Comparison of ENCODE assay signal across 22 cellular contexts in the genomic region with DNA sequence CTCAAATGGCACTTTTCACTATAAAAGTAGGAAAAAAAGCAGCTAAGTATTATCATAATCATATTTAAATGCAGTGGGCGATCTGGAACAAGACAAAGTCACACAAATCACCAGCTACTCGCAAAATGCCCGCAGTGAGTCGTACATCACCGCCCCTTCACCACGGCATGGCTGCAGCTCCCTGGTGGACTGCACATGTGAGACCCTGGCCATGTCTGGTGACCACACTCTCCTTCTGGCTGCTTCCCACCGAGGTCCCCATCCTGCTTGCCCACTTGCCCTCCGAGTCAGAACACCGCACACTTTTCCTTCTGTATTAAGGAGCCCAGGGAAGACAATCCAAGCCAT. TPM values are rescaled to one million over a fixed set of nuclear protein-coding genes. Genes with fewer than 3 reads are reported as not detected.
A peak's percentile ranks its signal among the peaks of the same experiment; 100 is the strongest.
DNase-seq lines count a peak whose midpoint lies in the region; ATAC-seq and TF ChIP-seq lines count a peak whose summit lies in the region.
"Had no signal": no experiment of that assay in that cellular context is flagged by ENCODE, and none has a peak within 500 bp of the region (broad histone marks: within the 10 kb centered on the region; RNA-seq: fewer than 3 reads in every experiment).

No MANE protein-coding gene starts in this region.

- H3K4me1 Mint-ChIP-seq in activated T-helper 17 cell treated with anti-CD3 and anti-CD28 coated beads, Interleukin-2, amount 50 U/mL, for 72 hours = no peaks in the 10 kb centered on the region
- peaks cover 36% of the 10 kb centered on the region for H3K4me1 Mint-ChIP-seq in neural progenitor cell
- H3K4me1 Mint-ChIP-seq: CD8-positive, alpha-beta memory T cell had no signal

- peaks cover 34% of the 10 kb centered on the region for H3K4me1 ChIP-seq in neural progenitor cell
- H3K4me1 ChIP-seq: A549, BE2C had no signal

- H2AFZ ChIP-seq in neural progenitor cell (replicated peaks) = no peak overlapping the region
- H2AFZ ChIP-seq: GM23248 had no signal

- no peaks in the 10 kb centered on the region for H3K9me3 Mint-ChIP-seq in activated T-helper 17 cell treated with anti-CD3 and anti-CD28 coated beads, Interleukin-2, amount 50 U/mL, for 72 hours
- H3K9me3 Mint-ChIP-seq in neural progenitor cell = no peaks in the 10 kb centered on the region
- H3K9me3 Mint-ChIP-seq: CD14-positive monocyte; CD4-positive, alpha-beta T cell; CD8-positive, alpha-beta memory T cell; H9 had no signal

- H4K20me1 ChIP-seq in neural progenitor cell (ENCODE audit: low read depth) = no peaks in the 10 kb centered on the region
- H4K20me1 ChIP-seq: BLaER1 treated with 17β-estradiol and CSF1 and Interleukin-3, amounts not matched to agents 10 nM and 100 nM had no signal

- H3K36me3 ChIP-seq in neural progenitor cell = no peaks in the 10 kb centered on the region
- H3K36me3 ChIP-seq: BE2C; BLaER1 treated with 17β-estradiol and CSF1 and Interleukin-3, amounts not matched to agents 10 nM and 100 nM had no signal

- no peak for TF ChIP-seq POLR2A in GM18505 (IDR thresholded peaks at IDR 0.05; ENCODE audit: borderline replicate concordance, extremely low read depth, insufficient read depth, insufficient read length)

- H3K9ac ChIP-seq in neural progenitor cell = no peak overlapping the region
- H3K9ac ChIP-seq: BLaER1 treated with 17β-estradiol and CSF1 and Interleukin-3, amounts not matched to agents 10 nM and 100 nM; GM23248 had no signal

- peaks cover 15% of the 10 kb centered on the region for H3F3A ChIP-seq in neural progenitor cell (ENCODE audit: low read depth)

- no peaks in the 10 kb centered on the region for H3K9me3 ChIP-seq in neural progenitor cell (ENCODE audit: low read depth)
- H3K9me3 ChIP-seq: A549; BE2C; BLaER1 treated with 17β-estradiol and CSF1 and Interleukin-3, amounts not matched to agents 10 nM and 100 nM had no signal

- peak in 1 of 10 donors; percentile 32 for DNase-seq in dorsolateral prefrontal cortex
- DNase-seq in neural progenitor cell (ENCODE audit: low spot score) = no peak
- DNase-seq: 8988T; ACHN; AML-193; BE2C; CD4-positive, alpha-beta T cell; CD8-positive, alpha-beta memory T cell; DMS 273 treated with DMSO at 0.1 percent for 48 hours; DMS79; GM23248 had no signal

- H3K79me2 ChIP-seq in neural progenitor cell (ENCODE audit: low read depth) = no peaks in the 10 kb centered on the region

- H3K4me3 ChIP-seq in dorsolateral prefrontal cortex (no peak overlapping the region), neural progenitor cell (no peak overlapping the region)
- H3K4me3 ChIP-seq: A549; BLaER1 treated with 17β-estradiol and CSF1 and Interleukin-3, amounts not matched to agents 10 nM and 100 nM; GM23248 had no signal

- intact Hi-C loops in dorsolateral prefrontal cortex (cut with DNase I) = no loop called here

- H3K4me3 Mint-ChIP-seq in activated T-helper 17 cell treated with anti-CD3 and anti-CD28 coated beads, Interleukin-2, amount 50 U/mL, for 72 hours = no peak overlapping the region
- H3K4me3 Mint-ChIP-seq in neural progenitor cell = no peak overlapping the region
- H3K4me3 Mint-ChIP-seq: CD14-positive monocyte; CD4-positive, alpha-beta T cell; CD8-positive, alpha-beta memory T cell; H9 had no signal

- no peak for ATAC-seq in activated T-helper 17 cell treated with anti-CD3 and anti-CD28 coated beads, Interleukin-2, amount 50 U/mL, for 72 hours (replicated peaks)
- ATAC-seq in GM18498 (IDR thresholded peaks at IDR 0.05; ENCODE audit: unreplicated experiment) (no peak), GM19455 (IDR thresholded peaks at IDR 0.05; ENCODE audit: unreplicated experiment) (no peak), GM18505 (IDR thresholded peaks at IDR 0.05; ENCODE audit: unreplicated experiment) (no peak)
- ATAC-seq: A549, HCT116 had no signal

- no peaks in the 10 kb centered on the region for H3K27me3 Mint-ChIP-seq in activated T-helper 17 cell treated with anti-CD3 and anti-CD28 coated beads, Interleukin-2, amount 50 U/mL, for 72 hours
- H3K27me3 Mint-ChIP-seq in neural progenitor cell (ENCODE audit: insufficient read depth, low read depth) = peaks cover 7% of the 10 kb centered on the region
- H3K27me3 Mint-ChIP-seq: CD4-positive, alpha-beta T cell had no signal

- peak overlapping the region; percentile 22 for H3K27ac Mint-ChIP-seq in activated T-helper 17 cell treated with anti-CD3 and anti-CD28 coated beads, Interleukin-2, amount 50 U/mL, for 72 hours
- peak overlapping the region; percentile 87 for H3K27ac Mint-ChIP-seq in neural progenitor cell
- H3K27ac Mint-ChIP-seq: CD4-positive, alpha-beta T cell; H9 had no signal

- H3K27ac ChIP-seq in dorsolateral prefrontal cortex (peak overlapping the region in 35 of 59 donors; percentile 2 to 85 (median 52)), neural progenitor cell (no peak overlapping the region)
- H3K27ac ChIP-seq: A549; BLaER1 treated with 17β-estradiol and CSF1 and Interleukin-3, amounts not matched to agents 10 nM and 100 nM; GM23248 had no signal

- H3K4me2 ChIP-seq in neural progenitor cell = no peak overlapping the region
- H3K4me2 ChIP-seq: A549 had no signal

- TF ChIP-seq CTCF in dorsolateral prefrontal cortex (IDR thresholded peaks at IDR 0.05 in 54 of 56, conservative IDR thresholded peaks at IDR 0.05 in 2 of 56; ENCODE audit: low read depth in 1 of 56, partially characterized antibody in 56 of 56) (no peak), neural progenitor cell (IDR thresholded peaks at IDR 0.05) (no peak)

- no peaks in the 10 kb centered on the region for H3K27me3 ChIP-seq in dorsolateral prefrontal cortex
- H3K27me3 ChIP-seq in neural progenitor cell = no peaks in the 10 kb centered on the region
- H3K27me3 ChIP-seq: BE2C; BLaER1 treated with 17β-estradiol and CSF1 and Interleukin-3, amounts not matched to agents 10 nM and 100 nM had no signal

- no peaks in the 10 kb centered on the region for H3K36me3 Mint-ChIP-seq in activated T-helper 17 cell treated with anti-CD3 and anti-CD28 coated beads, Interleukin-2, amount 50 U/mL, for 72 hours (ENCODE audit: low read depth)
- no peaks in the 10 kb centered on the region for H3K36me3 Mint-ChIP-seq in neural progenitor cell
- H3K36me3 Mint-ChIP-seq: CD14-positive monocyte; CD8-positive, alpha-beta memory T cell had no signal

RNA-seq across cellular contexts. Expression of gene ACAA1, which starts 38.6 kb away (rescaled TPM):
- 10 to 100 TPM; 67.5 to 82.8 TPM for total RNA-seq in activated T-helper 17 cell treated with anti-CD3 and anti-CD28 coated beads, Interleukin-2, amount 50 U/mL, for 72 hours
- total RNA-seq in dorsolateral prefrontal cortex = 100 to 1,000 TPM in 2 of 120 experiments, 10 to 100 TPM in 118; 60.8 to 105 (median 80.7) TPM
- 3.3 and 13.3 TPM in 2 replicates for total RNA-seq in neural progenitor cell (ENCODE audit: low replicate concordance)

RNA-seq across cellular contexts. Expression of gene MYD88, which starts 40.1 kb away (rescaled TPM):
- 10 to 100 TPM; 34.5 to 57.0 TPM for total RNA-seq in activated T-helper 17 cell treated with anti-CD3 and anti-CD28 coated beads, Interleukin-2, amount 50 U/mL, for 72 hours
- total RNA-seq in dorsolateral prefrontal cortex (10 to 100 TPM in 15 of 120 experiments, 1 to 10 TPM in 105; 2.0 to 22.0 (median 6.7) TPM), neural progenitor cell (ENCODE audit: low replicate concordance) (3.1 and 5.5 TPM in 2 replicates)
- total RNA-seq: G401 had no signal

RNA-seq across cellular contexts. Expression of gene DLEC1, which starts 59.3 kb away (rescaled TPM):
- total RNA-seq in activated T-helper 17 cell treated with anti-CD3 and anti-CD28 coated beads, Interleukin-2, amount 50 U/mL, for 72 hours = 1 to 10 TPM; 1.2 to 2.0 TPM
- 10 to 100 TPM in 1 of 120 experiments, 1 to 10 TPM in 102, under 1 TPM in 17; 0.73 to 13.1 (median 2.2) TPM for total RNA-seq in dorsolateral prefrontal cortex
- 0.60 and 1.4 TPM in 2 replicates for total RNA-seq in neural progenitor cell (ENCODE audit: low replicate concordance)
- total RNA-seq: Daoy, G401, GM23248 had no signal
